1 cellular context compared by ENCODE assay signal in genomic region chr2:234025475-234025874, GRCh38.
TF ChIP-seq lines count a peak whose summit lies in the region.

No MANE protein-coding gene starts in this region.

TF ChIP-seq in GM23338, 12 proteins besides CTCF, POLR2A, EP300 and RAD21 (continued from another document):
- TF ChIP-seq, protein P1, sequence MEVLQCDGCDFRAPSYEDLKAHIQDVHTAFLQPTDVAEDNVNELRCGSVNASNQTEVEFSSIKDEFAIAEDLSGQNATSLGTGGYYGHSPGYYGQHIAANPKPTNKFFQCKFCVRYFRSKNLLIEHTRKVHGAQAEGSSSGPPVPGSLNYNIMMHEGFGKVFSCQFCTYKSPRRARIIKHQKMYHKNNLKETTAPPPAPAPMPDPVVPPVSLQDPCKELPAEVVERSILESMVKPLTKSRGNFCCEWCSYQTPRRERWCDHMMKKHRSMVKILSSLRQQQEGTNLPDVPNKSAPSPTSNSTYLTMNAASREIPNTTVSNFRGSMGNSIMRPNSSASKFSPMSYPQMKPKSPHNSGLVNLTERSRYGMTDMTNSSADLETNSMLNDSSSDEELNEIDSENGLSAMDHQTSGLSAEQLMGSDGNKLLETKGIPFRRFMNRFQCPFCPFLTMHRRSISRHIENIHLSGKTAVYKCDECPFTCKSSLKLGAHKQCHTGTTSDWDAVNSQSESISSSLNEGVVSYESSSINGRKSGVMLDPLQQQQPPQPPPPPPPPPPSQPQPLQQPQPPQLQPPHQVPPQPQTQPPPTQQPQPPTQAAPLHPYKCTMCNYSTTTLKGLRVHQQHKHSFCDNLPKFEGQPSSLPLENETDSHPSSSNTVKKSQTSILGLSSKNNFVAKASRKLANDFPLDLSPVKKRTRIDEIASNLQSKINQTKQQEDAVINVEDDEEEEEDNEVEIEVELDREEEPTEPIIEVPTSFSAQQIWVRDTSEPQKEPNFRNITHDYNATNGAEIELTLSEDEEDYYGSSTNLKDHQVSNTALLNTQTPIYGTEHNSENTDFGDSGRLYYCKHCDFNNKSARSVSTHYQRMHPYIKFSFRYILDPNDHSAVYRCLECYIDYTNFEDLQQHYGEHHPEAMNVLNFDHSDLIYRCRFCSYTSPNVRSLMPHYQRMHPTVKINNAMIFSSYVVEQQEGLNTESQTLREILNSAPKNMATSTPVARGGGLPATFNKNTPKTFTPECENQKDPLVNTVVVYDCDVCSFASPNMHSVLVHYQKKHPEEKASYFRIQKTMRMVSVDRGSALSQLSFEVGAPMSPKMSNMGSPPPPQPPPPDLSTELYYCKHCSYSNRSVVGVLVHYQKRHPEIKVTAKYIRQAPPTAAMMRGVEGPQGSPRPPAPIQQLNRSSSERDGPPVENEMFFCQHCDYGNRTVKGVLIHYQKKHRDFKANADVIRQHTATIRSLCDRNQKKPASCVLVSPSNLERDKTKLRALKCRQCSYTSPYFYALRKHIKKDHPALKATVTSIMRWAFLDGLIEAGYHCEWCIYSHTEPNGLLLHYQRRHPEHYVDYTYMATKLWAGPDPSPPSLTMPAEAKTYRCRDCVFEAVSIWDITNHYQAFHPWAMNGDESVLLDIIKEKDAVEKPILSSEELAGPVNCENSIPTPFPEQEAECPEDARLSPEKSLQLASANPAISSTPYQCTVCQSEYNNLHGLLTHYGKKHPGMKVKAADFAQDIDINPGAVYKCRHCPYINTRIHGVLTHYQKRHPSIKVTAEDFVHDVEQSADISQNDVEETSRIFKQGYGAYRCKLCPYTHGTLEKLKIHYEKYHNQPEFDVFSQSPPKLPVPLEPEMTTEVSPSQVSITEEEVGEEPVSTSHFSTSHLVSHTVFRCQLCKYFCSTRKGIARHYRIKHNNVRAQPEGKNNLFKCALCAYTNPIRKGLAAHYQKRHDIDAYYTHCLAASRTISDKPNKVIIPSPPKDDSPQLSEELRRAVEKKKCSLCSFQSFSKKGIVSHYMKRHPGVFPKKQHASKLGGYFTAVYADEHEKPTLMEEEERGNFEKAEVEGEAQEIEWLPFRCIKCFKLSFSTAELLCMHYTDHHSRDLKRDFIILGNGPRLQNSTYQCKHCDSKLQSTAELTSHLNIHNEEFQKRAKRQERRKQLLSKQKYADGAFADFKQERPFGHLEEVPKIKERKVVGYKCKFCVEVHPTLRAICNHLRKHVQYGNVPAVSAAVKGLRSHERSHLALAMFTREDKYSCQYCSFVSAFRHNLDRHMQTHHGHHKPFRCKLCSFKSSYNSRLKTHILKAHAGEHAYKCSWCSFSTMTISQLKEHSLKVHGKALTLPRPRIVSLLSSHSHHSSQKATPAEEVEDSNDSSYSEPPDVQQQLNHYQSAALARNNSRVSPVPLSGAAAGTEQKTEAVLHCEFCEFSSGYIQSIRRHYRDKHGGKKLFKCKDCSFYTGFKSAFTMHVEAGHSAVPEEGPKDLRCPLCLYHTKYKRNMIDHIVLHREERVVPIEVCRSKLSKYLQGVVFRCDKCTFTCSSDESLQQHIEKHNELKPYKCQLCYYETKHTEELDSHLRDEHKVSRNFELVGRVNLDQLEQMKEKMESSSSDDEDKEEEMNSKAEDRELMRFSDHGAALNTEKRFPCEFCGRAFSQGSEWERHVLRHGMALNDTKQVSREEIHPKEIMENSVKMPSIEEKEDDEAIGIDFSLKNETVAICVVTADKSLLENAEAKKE (CRISPR knock-in tag; IDR thresholded peaks at IDR 0.05): no peak
- TF ChIP-seq ZNF114 (CRISPR knock-in tag; IDR thresholded peaks at IDR 0.05) (no peak), EZH2 (IDR thresholded peaks at IDR 0.05; ENCODE audit: low read depth, unreplicated experiment) (no peak)
TF ChIP-seq in GM23338: peak in this region for 0.
